Comparison of ENCODE assay signal across 15 cellular contexts in genomic region chr2:213834331-213834730, GRCh38.
DNase-seq lines count a peak whose midpoint lies in the region; ATAC-seq and TF ChIP-seq lines count a peak whose summit lies in the region.
"Had no signal": no experiment of that assay in that cellular context is flagged by ENCODE, and none has a peak within 500 bp of the region (broad histone marks: within the 10 kb centered on the region; RNA-seq: fewer than 3 reads in every experiment).

No MANE protein-coding gene starts in this region.

- DNase-seq in MCF 10A (ENCODE audit: unreplicated experiment) (peak; percentile 82), breast epithelium (ENCODE audit: low spot score in 2 of 2) (no peak), astrocyte of the hippocampus (ENCODE audit: low read depth, low spot score) (peak; percentile 25), kidney tubule cell (ENCODE audit: low spot score) (peak; percentile 84), NCI-H446 (lab: John Stamatoyannopoulos, UW) (no peak), NCI-H524 treated with DMSO at 0.1 percent for 48 hours (lab: John Stamatoyannopoulos, UW) (no peak)
- DNase-seq in stimulated activated CD4-positive, alpha-beta T cell treated with anti-CD3 and anti-CD28 coated beads, Interleukin-4, amount 100 ng/mL, for 24 hours, result no peak
- DNase-seq in activated CD8-positive, alpha-beta memory T cell treated with anti-CD3 and anti-CD28 coated beads, Interleukin-2, amount 10 ng/mL, durations not matched to agents 7 days and 5 days, result no peak
- DNase-seq: activated effector memory CD4-positive, alpha-beta T cell treated with anti-CD3 and anti-CD28 coated beads, Interleukin-2, amount 50 U/mL, for 16 hours; cerebellar nuclear complex; heart left ventricle; lower lobe of right lung; NCI-H1436; NCI-H774; stimulated activated CD4-positive, alpha-beta T cell treated with anti-CD3 and anti-CD28 coated beads, Interleukin-4, amount 100 ng/mL, for 1 hour had no signal

- no peak overlapping the region for H3K4me3 ChIP-seq in breast epithelium
- H3K4me3 ChIP-seq: heart left ventricle, lower lobe of right lung had no signal

- TF ChIP-seq POLR2A in breast epithelium (IDR thresholded peaks at IDR 0.05), result no peak

- TF ChIP-seq CTCF in MCF 10A (IDR thresholded peaks at IDR 0.05; ENCODE audit: unreplicated experiment) (no peak), breast epithelium (IDR thresholded peaks at IDR 0.05) (no peak)

- no peaks in the 10 kb centered on the region for H3K9me3 Mint-ChIP-seq in MCF 10A (ENCODE audit: unreplicated experiment)
- no peaks in the 10 kb centered on the region for H3K9me3 Mint-ChIP-seq in activated CD8-positive, alpha-beta memory T cell treated with anti-CD3 and anti-CD28 coated beads, Interleukin-2, amount 10 ng/mL, durations not matched to agents 7 days and 5 days (ENCODE audit: low read depth)

- H3K36me3 ChIP-seq in breast epithelium, result no peaks in the 10 kb centered on the region
- H3K36me3 ChIP-seq: heart left ventricle, lower lobe of right lung had no signal

- POLR2A ChIA-PET in MCF 10A (lab: Yijun Ruan, JAX), result interaction anchor here (0.6 kb wide), 1 partner anchor 301 kb away, joined by 3 read pairs; no protein-coding TSS in a partner anchor

- H3K9me3 ChIP-seq in breast epithelium, result peaks cover under 1% of the 10 kb centered on the region in 2 donors
- H3K9me3 ChIP-seq: lower lobe of right lung had no signal

- CTCF ChIA-PET in MCF 10A (lab: Yijun Ruan, JAX), result no interaction called here
- CTCF ChIA-PET in activated CD8-positive, alpha-beta memory T cell treated with anti-CD3 and anti-CD28 coated beads, Interleukin-2, amount 10 ng/mL, durations not matched to agents 7 days and 5 days (lab: Charles Lee), result no interaction called here

- no peaks in the 10 kb centered on the region for H3K4me1 ChIP-seq in breast epithelium
- H3K4me1 ChIP-seq: heart left ventricle, lower lobe of right lung had no signal

- no TSS peak for BruUV-seq in MCF 10A (replicated peaks; lab: Mats Ljungman, UMichigan)

- no peak for ATAC-seq in activated CD8-positive, alpha-beta memory T cell treated with anti-CD3 and anti-CD28 coated beads, Interleukin-2, amount 10 ng/mL, durations not matched to agents 7 days and 5 days
- ATAC-seq: lower lobe of right lung had no signal

- H3K36me3 Mint-ChIP-seq in MCF 10A (ENCODE audit: insufficient read depth, unreplicated experiment), result peaks cover 6% of the 10 kb centered on the region
- no peaks in the 10 kb centered on the region for H3K36me3 Mint-ChIP-seq in activated CD8-positive, alpha-beta memory T cell treated with anti-CD3 and anti-CD28 coated beads, Interleukin-2, amount 10 ng/mL, durations not matched to agents 7 days and 5 days

- no peaks in the 10 kb centered on the region for H3K27me3 Mint-ChIP-seq in MCF 10A (ENCODE audit: insufficient read depth, unreplicated experiment)
- no peaks in the 10 kb centered on the region for H3K27me3 Mint-ChIP-seq in activated CD8-positive, alpha-beta memory T cell treated with anti-CD3 and anti-CD28 coated beads, Interleukin-2, amount 10 ng/mL, durations not matched to agents 7 days and 5 days

- intact Hi-C loops in MCF 10A (cut with micrococcal nuclease) (no loop called here), breast epithelium (cut with DNase I; ENCODE audit: low total_unique reads) (no loop called here)

- H3K4me3 Mint-ChIP-seq in MCF 10A (ENCODE audit: unreplicated experiment), result no peak overlapping the region
- no peak overlapping the region for H3K4me3 Mint-ChIP-seq in activated CD8-positive, alpha-beta memory T cell treated with anti-CD3 and anti-CD28 coated beads, Interleukin-2, amount 10 ng/mL, durations not matched to agents 7 days and 5 days

- no peaks in the 10 kb centered on the region for H3K27me3 ChIP-seq in breast epithelium
- H3K27me3 ChIP-seq: heart left ventricle had no signal

- H3K27ac Mint-ChIP-seq in MCF 10A (ENCODE audit: low read depth, unreplicated experiment), result peak overlapping the region; percentile 5
- no peak overlapping the region for H3K27ac Mint-ChIP-seq in activated CD8-positive, alpha-beta memory T cell treated with anti-CD3 and anti-CD28 coated beads, Interleukin-2, amount 10 ng/mL, durations not matched to agents 7 days and 5 days

- no peak overlapping the region for H3K27ac ChIP-seq in breast epithelium
- H3K27ac ChIP-seq: heart left ventricle, lower lobe of right lung had no signal

- H3K4me1 Mint-ChIP-seq in MCF 10A (ENCODE audit: insufficient read depth, unreplicated experiment), result peaks cover 11% of the 10 kb centered on the region
- no peaks in the 10 kb centered on the region for H3K4me1 Mint-ChIP-seq in activated CD8-positive, alpha-beta memory T cell treated with anti-CD3 and anti-CD28 coated beads, Interleukin-2, amount 10 ng/mL, durations not matched to agents 7 days and 5 days

Comparison
In these comparisons a context has a peak if more than half of its experiments do, and no peak if none do; other contexts are left out.
1. DNase-seq: peak in MCF 10A (single experiment), astrocyte of the hippocampus (single experiment) and kidney tubule cell (single experiment); none in breast epithelium (0 of 2), stimulated activated CD4-positive, alpha-beta T cell treated with anti-CD3 and anti-CD28 coated beads, Interleukin-4, amount 100 ng/mL, for 24 hours (single experiment), NCI-H446 (0 of 2), activated CD8-positive, alpha-beta memory T cell treated with anti-CD3 and anti-CD28 coated beads, Interleukin-2, amount 10 ng/mL, durations not matched to agents 7 days and 5 days (single experiment) and NCI-H524 treated with DMSO at 0.1 percent for 48 hours (single experiment).